Comparison of ENCODE assay signal across 21 cellular contexts in genomic region chr10:99432881-99433280, GRCh38.
"Had no signal": no experiment of that assay in that cellular context is flagged by ENCODE, and none has a peak within 500 bp of the region (broad histone marks: within the 10 kb centered on the region; RNA-seq: fewer than 3 reads in every experiment).

No MANE protein-coding gene starts in this region.

- ATAC-seq: activated naive CD4-positive, alpha-beta T cell treated with anti-CD3 and anti-CD28 coated beads, Interleukin-2, amount 50 U/mL, for 72 hours; activated T-cell treated with anti-CD3 and anti-CD28 coated beads, Interleukin-2, amount 50 U/mL, for 72 hours; stimulated activated naive CD8-positive, alpha-beta T cell treated with anti-CD3 and anti-CD28 coated beads, Interleukin-15, amount 100 ng/mL, for 72 hours; T-cell had no signal

- H3K9me3 ChIP-seq: adrenal gland, suprapubic skin had no signal

- H3K9me3 Mint-ChIP-seq: activated CD4-positive, alpha-beta memory T cell treated with anti-CD3 and anti-CD28 coated beads, Interleukin-2, amount 10 ng/mL, durations not matched to agents 7 days and 5 days; activated naive CD4-positive, alpha-beta T cell treated with anti-CD3 and anti-CD28 coated beads, Interleukin-2, amount 50 U/mL, for 72 hours; activated T-cell treated with anti-CD3 and anti-CD28 coated beads, Interleukin-2, amount 50 U/mL, for 72 hours; naive B cell; stimulated activated naive CD8-positive, alpha-beta T cell treated with anti-CD3 and anti-CD28 coated beads, Interleukin-15, amount 100 ng/mL, for 72 hours; T-cell had no signal

- H3K36me3 ChIP-seq: suprapubic skin had no signal

- H3K27me3 Mint-ChIP-seq: activated CD4-positive, alpha-beta memory T cell treated with anti-CD3 and anti-CD28 coated beads, Interleukin-2, amount 10 ng/mL, durations not matched to agents 7 days and 5 days; naive B cell; stimulated activated naive CD8-positive, alpha-beta T cell treated with anti-CD3 and anti-CD28 coated beads, Interleukin-15, amount 100 ng/mL, for 72 hours; T-cell had no signal

- DNase-seq: activated CD4-positive, alpha-beta memory T cell treated with anti-CD3 and anti-CD28 coated beads, Interleukin-2, amount 10 ng/mL, durations not matched to agents 7 days and 5 days; activated CD4-positive, alpha-beta T cell treated with anti-CD3 and anti-CD28 coated beads for 48 hours; activated CD4-positive, CD25-positive, alpha-beta regulatory T cell; activated gamma-delta T cell; activated T-cell treated with anti-CD3 and anti-CD28 coated beads, Interleukin-2, amount 50 U/mL, for 72 hours; adrenal gland; effector memory CD4-positive, alpha-beta T cell; hypothalamus; islet precursor cell; naive B cell; nucleus accumbens; retina; stimulated activated CD4-positive, alpha-beta T cell treated with anti-CD3 and anti-CD28 coated beads, Interleukin-4, amount 100 ng/mL, for 1 hour; stimulated activated naive CD8-positive, alpha-beta T cell treated with anti-CD3 and anti-CD28 coated beads, Interleukin-15, amount 100 ng/mL, for 72 hours; T-cell; T1000; trophoblast cell had no signal

- H3K4me3 ChIP-seq: adrenal gland, SK-N-MC, smooth muscle cell, suprapubic skin had no signal

- H3K27me3 ChIP-seq: adrenal gland, suprapubic skin had no signal

- H3K27ac ChIP-seq: SK-N-MC, suprapubic skin had no signal

- H3K27ac Mint-ChIP-seq: activated CD4-positive, alpha-beta memory T cell treated with anti-CD3 and anti-CD28 coated beads, Interleukin-2, amount 10 ng/mL, durations not matched to agents 7 days and 5 days; T-cell had no signal

- H3K36me3 Mint-ChIP-seq: naive B cell, T-cell had no signal
